In the genomic region with DNA sequence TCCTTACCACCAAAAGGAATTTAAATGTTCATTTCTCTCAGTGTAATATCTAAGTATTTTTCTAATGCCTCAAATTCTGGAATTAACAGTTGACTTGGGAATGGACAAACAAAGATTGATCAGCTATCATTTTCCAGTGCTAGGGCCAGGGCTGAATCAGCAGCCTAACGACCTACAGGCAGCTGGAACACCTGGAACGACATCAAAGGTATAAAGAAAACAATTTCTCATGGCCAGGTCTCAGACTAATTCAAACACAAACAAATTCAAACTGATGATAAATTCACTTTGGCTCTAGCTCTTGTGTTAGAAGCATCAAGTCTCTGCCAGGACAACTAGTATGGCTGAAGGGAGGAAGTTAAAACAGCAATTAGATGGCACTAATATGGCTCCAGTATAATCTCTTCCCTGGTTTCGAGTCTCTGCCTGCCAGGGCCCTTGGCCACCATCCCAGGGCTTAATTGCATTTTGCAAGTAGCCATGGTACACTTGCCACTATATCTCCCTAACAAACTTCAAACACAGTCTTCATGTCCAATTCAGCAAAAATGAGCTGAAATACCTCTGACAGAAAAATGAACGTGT, we compare ENCODE assay signal across 26 cellular contexts.
DNase-seq lines count a peak whose midpoint lies in the region; ATAC-seq and TF ChIP-seq lines count a peak whose summit lies in the region.
"Had no signal": no experiment of that assay in that cellular context is flagged by ENCODE, and none has a peak within 500 bp of the region (broad histone marks: within the 10 kb centered on the region; RNA-seq: fewer than 3 reads in every experiment).

No MANE protein-coding gene starts in this region.

- intact Hi-C loops in Right ventricle myocardium superior (cut with DNase I): no loop called here
- intact Hi-C loops in left cardiac atrium (cut with DNase I): no loop called here
- intact Hi-C loops in tibial artery (cut with DNase I; ENCODE audit: low total_unique reads): no loop called here
- intact Hi-C loops in upper lobe of right lung (cut with DNase I): no loop called here

- no peaks in the 10 kb centered on the region for H3K9me3 ChIP-seq in right atrium auricular region
- no peaks in the 10 kb centered on the region for H3K9me3 ChIP-seq in tibial artery
- H3K9me3 ChIP-seq in upper lobe of right lung: no peaks in the 10 kb centered on the region
- H3K9me3 ChIP-seq: BLaER1, breast epithelium, Peyer's patch had no signal

- TF ChIP-seq CTCF in right atrium auricular region (IDR thresholded peaks at IDR 0.05) (no peak), tibial artery (IDR thresholded peaks at IDR 0.05) (no peak), upper lobe of right lung (IDR thresholded peaks at IDR 0.05) (no peak)

- H3K4me1 ChIP-seq in right atrium auricular region: peaks cover 0 to 14% of the 10 kb centered on the region in 2 donors
- no peaks in the 10 kb centered on the region for H3K4me1 ChIP-seq in tibial artery
- H3K4me1 ChIP-seq in upper lobe of right lung: no peaks in the 10 kb centered on the region
- H3K4me1 ChIP-seq: BLaER1, Peyer's patch had no signal

- H3K27ac ChIP-seq in right atrium auricular region: peak overlapping the region in 1 of 2 donors; percentile 66
- no peak overlapping the region for H3K27ac ChIP-seq in tibial artery
- no peak overlapping the region for H3K27ac ChIP-seq in upper lobe of right lung
- H3K27ac ChIP-seq: BLaER1, epithelial cell of prostate, Peyer's patch, skin epidermis had no signal

- DNase-seq in Right ventricle myocardium superior (peak; percentile 47), right atrium auricular region (ENCODE audit: low spot score) (no peak), NCI-H2196 (lab: John Stamatoyannopoulos, UW; ENCODE audit: unreplicated experiment) (peak; percentile 46), left cardiac atrium (peak; percentile 24), tibial artery (no peak), upper lobe of right lung (no peak), DMS 273 treated with DMSO at 0.1 percent for 48 hours (lab: John Stamatoyannopoulos, UW) (no peak)
- DNase-seq: activated B cell treated with CpG ODN at 0.5 μM for 24 hours; activated naive CD4-positive, alpha-beta T cell treated with anti-CD3 and anti-CD28 coated beads, Interleukin-2, amount 50 U/mL, for 16 hours; amniotic stem cell; effector CD8-positive, alpha-beta T cell; GOT3; HFFc6; Karpas-422; naive B cell; NCI-H187; NCI-H526; nucleus accumbens; Peyer's patch; stimulated activated CD8-positive, alpha-beta memory T cell treated with anti-CD3 and anti-CD28 coated beads, Interleukin-4, amount 100 ng/mL, for 48 hours; T-cell had no signal

- ATAC-seq in Right ventricle myocardium superior (ENCODE audit: poor library complexity) (peak; percentile 77), left cardiac atrium (no peak), upper lobe of right lung (no peak)
- ATAC-seq: HepG2, T-cell had no signal

- H3K27me3 ChIP-seq in right atrium auricular region (no peaks in the 10 kb centered on the region), tibial artery (no peaks in the 10 kb centered on the region), upper lobe of right lung (no peaks in the 10 kb centered on the region)
- H3K27me3 ChIP-seq: BLaER1, breast epithelium, Peyer's patch had no signal

- H3K4me3 ChIP-seq in right atrium auricular region (no peak overlapping the region), tibial artery (no peak overlapping the region), upper lobe of right lung (no peak overlapping the region)
- H3K4me3 ChIP-seq: BLaER1, breast epithelium, Peyer's patch, skin epidermis had no signal

- no peaks in the 10 kb centered on the region for H3K36me3 ChIP-seq in right atrium auricular region
- H3K36me3 ChIP-seq in tibial artery: no peaks in the 10 kb centered on the region
- no peaks in the 10 kb centered on the region for H3K36me3 ChIP-seq in upper lobe of right lung
- H3K36me3 ChIP-seq: BLaER1, breast epithelium, Peyer's patch had no signal

Comparison
In these comparisons a context has a peak if more than half of its experiments do, and no peak if none do; other contexts are left out.
1. DNase-seq: peak in Right ventricle myocardium superior (single experiment), NCI-H2196 (single experiment) and left cardiac atrium (single experiment); none in right atrium auricular region (single experiment), tibial artery (0 of 2), upper lobe of right lung (single experiment) and DMS 273 treated with DMSO at 0.1 percent for 48 hours (single experiment).